8 cellular contexts compared by ENCODE assay signal in genomic region chr16:4327782-4328579, GRCh38. TPM values are rescaled to one million over a fixed set of nuclear protein-coding genes. Genes with fewer than 3 reads are reported as not detected.
DNase-seq lines count a peak whose midpoint lies in the region; ATAC-seq and TF ChIP-seq lines count a peak whose summit lies in the region.

No MANE protein-coding gene starts in this region.

- no peak for ATAC-seq in GM19023 (IDR thresholded peaks at IDR 0.05; ENCODE audit: unreplicated experiment)

- H3K27ac ChIP-seq in VCaP, result peak overlapping the region; percentile 58
- H3K27ac ChIP-seq in cingulate gyrus (ENCODE audit: low read depth, low read length), result peak overlapping the region; percentile 83
- H3K27ac ChIP-seq in skeletal muscle tissue (ENCODE audit: low read depth, low read length), result peak overlapping the region; percentile 66

- TF ChIP-seq CTCF in VCaP (conservative IDR thresholded peaks at IDR 0.05), result peak; percentile 59

- peaks cover 0 to 5% (median 4%) of the 10 kb centered on the region in 3 donors for H3K36me3 ChIP-seq in skeletal muscle tissue (ENCODE audit: control insufficient read depth in 3 of 3, insufficient read depth in 3 of 3, low read length in 3 of 3)

- DNase-seq in CD1c-positive myeloid dendritic cell (ENCODE audit: extremely low spot score), result peak; percentile 75
- peak; percentile 95 for DNase-seq in HuH-7 (ENCODE audit: low spot score)
- peak; percentile 94 for DNase-seq in islet precursor cell
- DNase-seq in NCI-H748 (lab: John Stamatoyannopoulos, UW; ENCODE audit: unreplicated experiment), result no peak

- H3K9ac ChIP-seq in skeletal muscle tissue (ENCODE audit: low read depth in 1 of 3, low read length in 3 of 3), result peak overlapping the region; percentile 57 to 77 (median 67)

- peaks cover 0 to 4% (median 0%) of the 10 kb centered on the region in 3 donors for H3K27me3 ChIP-seq in skeletal muscle tissue (ENCODE audit: control insufficient read depth in 3 of 3, insufficient read depth in 3 of 3, low read length in 3 of 3)

- no peaks in the 10 kb centered on the region for H3K9me3 ChIP-seq in skeletal muscle tissue (ENCODE audit: control insufficient read depth in 3 of 3, low read length in 3 of 3)

- peak overlapping the region; percentile 54 to 70 (median 61) for H3K4me3 ChIP-seq in skeletal muscle tissue (ENCODE audit: low read length in 3 of 3)

- H3K4me1 ChIP-seq in skeletal muscle tissue (ENCODE audit: control insufficient read depth in 3 of 3, insufficient read depth in 3 of 3, low read length in 3 of 3), result peaks cover 37 to 48% (median 38%) of the 10 kb centered on the region in 3 donors

RNA-seq across cellular contexts. Expression of gene GLIS2, which starts 12.1 kb away (rescaled TPM):
- 4.2 TPM for total RNA-seq in skeletal muscle tissue

RNA-seq across cellular contexts. Expression of gene PAM16, which starts 23.1 kb away (rescaled TPM):
- total RNA-seq in skeletal muscle tissue, result 32.9 TPM

RNA-seq across cellular contexts. Expression of gene VASN, which starts 43.7 kb away (rescaled TPM):
- 13.0 TPM for total RNA-seq in skeletal muscle tissue

RNA-seq across cellular contexts. Expression of gene TFAP4, which starts 55.2 kb away (rescaled TPM):
- 5.2 TPM for total RNA-seq in skeletal muscle tissue
